In genomic region chr7:92763636-92764423, GRCh38 we compare ENCODE assay signal across 9 cellular contexts.
A peak's percentile ranks its signal among the peaks of the same experiment; 100 is the strongest.
DNase-seq lines count a peak whose midpoint lies in the region; ATAC-seq and FAIRE-seq lines count a peak whose summit lies in the region.
"Had no signal": no experiment of that assay in that cellular context is flagged by ENCODE, and none has a peak within 500 bp of the region (broad histone marks: within the 10 kb centered on the region; RNA-seq: fewer than 3 reads in every experiment).

No MANE protein-coding gene starts in this region.

- DNase-seq in COLO829 (ENCODE audit: low spot score) (peak; percentile 70), HTR-8/SVneo (ENCODE audit: insufficient read length, low spot score) (peak; percentile 53), SHP77 treated with DMSO at 0.1 percent for 48 hours (lab: John Stamatoyannopoulos, UW) (peak; percentile 23), iPS DF 19.7 (ENCODE audit: low read depth, low spot score) (peak; percentile 97), NCI-H526 treated with DMSO at 0.1 percent for 48 hours (lab: John Stamatoyannopoulos, UW) (no peak)
- no peak for DNase-seq in activated T-helper 1 cell treated with anti-CD3 and anti-CD28 coated beads, Interleukin-12 subunit alpha, Interleukin-12 subunit beta, Interleukin-2, Interleukin-4 antibody, amounts not matched to agents 30 ng/mL and 10 ng/mL and 1 ng/mL, durations not matched to agents 14 hours and 24 hours and 36 hours (ENCODE audit: low spot score)
- no peak for DNase-seq in activated naive CD4-positive, alpha-beta T cell treated with anti-CD3 and anti-CD28 coated beads, Interleukin-2, amount 50 U/mL, for 16 hours

- peaks cover 64% of the 10 kb centered on the region for H3K36me3 Mint-ChIP-seq in activated T-helper 1 cell treated with anti-CD3 and anti-CD28 coated beads, Interleukin-12 subunit alpha, Interleukin-12 subunit beta, Interleukin-2, Interleukin-4 antibody, amounts not matched to agents 30 ng/mL and 10 ng/mL and 1 ng/mL, durations not matched to agents 14 hours and 24 hours and 36 hours (ENCODE audit: low read depth)

- H3K4me1 Mint-ChIP-seq in activated T-helper 1 cell treated with anti-CD3 and anti-CD28 coated beads, Interleukin-12 subunit alpha, Interleukin-12 subunit beta, Interleukin-2, Interleukin-4 antibody, amounts not matched to agents 30 ng/mL and 10 ng/mL and 1 ng/mL, durations not matched to agents 14 hours and 24 hours and 36 hours (ENCODE audit: low read depth), result peaks cover 81% of the 10 kb centered on the region

- H3K4me3 Mint-ChIP-seq in activated T-helper 1 cell treated with anti-CD3 and anti-CD28 coated beads, Interleukin-12 subunit alpha, Interleukin-12 subunit beta, Interleukin-2, Interleukin-4 antibody, amounts not matched to agents 30 ng/mL and 10 ng/mL and 1 ng/mL, durations not matched to agents 14 hours and 24 hours and 36 hours, result no peak overlapping the region
- H3K4me3 Mint-ChIP-seq: T-helper 1 cell treated with Interleukin-12 subunit alpha and Interleukin-12 subunit beta and Interleukin-4 antibody, amounts not matched to agents 30 μg/mL and 1 μg/mL, for 36 hours had no signal

- no peak for FAIRE-seq in HTR-8/SVneo (lab: Jason Lieb, UNC)

- no peak for ATAC-seq in HG02981 (IDR thresholded peaks at IDR 0.05; ENCODE audit: unreplicated experiment)

- H3K9me3 Mint-ChIP-seq in activated T-helper 1 cell treated with anti-CD3 and anti-CD28 coated beads, Interleukin-12 subunit alpha, Interleukin-12 subunit beta, Interleukin-2, Interleukin-4 antibody, amounts not matched to agents 30 ng/mL and 10 ng/mL and 1 ng/mL, durations not matched to agents 14 hours and 24 hours and 36 hours, result peaks cover 1% of the 10 kb centered on the region
- H3K9me3 Mint-ChIP-seq: T-helper 1 cell treated with Interleukin-12 subunit alpha and Interleukin-12 subunit beta and Interleukin-4 antibody, amounts not matched to agents 30 μg/mL and 1 μg/mL, for 36 hours had no signal

- H3K27ac Mint-ChIP-seq in activated T-helper 1 cell treated with anti-CD3 and anti-CD28 coated beads, Interleukin-12 subunit alpha, Interleukin-12 subunit beta, Interleukin-2, Interleukin-4 antibody, amounts not matched to agents 30 ng/mL and 10 ng/mL and 1 ng/mL, durations not matched to agents 14 hours and 24 hours and 36 hours, result no peak overlapping the region
- H3K27ac Mint-ChIP-seq: T-helper 1 cell treated with Interleukin-12 subunit alpha and Interleukin-12 subunit beta and Interleukin-4 antibody, amounts not matched to agents 30 μg/mL and 1 μg/mL, for 36 hours had no signal

- intact Hi-C loops in activated T-helper 1 cell treated with anti-CD3 and anti-CD28 coated beads, Interleukin-12 subunit alpha, Interleukin-12 subunit beta, Interleukin-2, Interleukin-4 antibody, amounts not matched to agents 30 ng/mL and 10 ng/mL and 1 ng/mL, durations not matched to agents 14 hours and 24 hours and 36 hours (cut with micrococcal nuclease), result no loop called here

- no peaks in the 10 kb centered on the region for H3K27me3 Mint-ChIP-seq in activated T-helper 1 cell treated with anti-CD3 and anti-CD28 coated beads, Interleukin-12 subunit alpha, Interleukin-12 subunit beta, Interleukin-2, Interleukin-4 antibody, amounts not matched to agents 30 ng/mL and 10 ng/mL and 1 ng/mL, durations not matched to agents 14 hours and 24 hours and 36 hours (ENCODE audit: insufficient read depth)

Comparison
In these comparisons a context has a peak if more than half of its experiments do, and no peak if none do; other contexts are left out.
1. DNase-seq: peak in COLO829 (single experiment), HTR-8/SVneo (single experiment), SHP77 treated with DMSO at 0.1 percent for 48 hours (single experiment) and iPS DF 19.7 (single experiment); none in activated T-helper 1 cell treated with anti-CD3 and anti-CD28 coated beads, Interleukin-12 subunit alpha, Interleukin-12 subunit beta, Interleukin-2, Interleukin-4 antibody, amounts not matched to agents 30 ng/mL and 10 ng/mL and 1 ng/mL, durations not matched to agents 14 hours and 24 hours and 36 hours (single experiment), NCI-H526 treated with DMSO at 0.1 percent for 48 hours (single experiment) and activated naive CD4-positive, alpha-beta T cell treated with anti-CD3 and anti-CD28 coated beads, Interleukin-2, amount 50 U/mL, for 16 hours (single experiment).